ENCODE assay signal across 7 cellular contexts in genomic region chr6:108580645-108581044, GRCh38. TPM values are rescaled to one million over a fixed set of nuclear protein-coding genes. Genes with fewer than 3 reads are reported as not detected.
DNase-seq lines count a peak whose midpoint lies in the region; ATAC-seq and TF ChIP-seq lines count a peak whose summit lies in the region.

No MANE protein-coding gene starts in this region.

- dilution Hi-C loops in mammary epithelial cell (cut with HindIII; ENCODE audit: low sequenced_read_pairs) = no loop called here

- H4K91ac ChIP-seq in mesenchymal stem cell (ENCODE audit: low read length) (no peak overlapping the region), neuronal stem cell (ENCODE audit: low read depth, low read length, poor library complexity) (no peak overlapping the region)

- H2BK12ac ChIP-seq in mesenchymal stem cell (ENCODE audit: low read length in 2 of 2) = peak overlapping the region in 1 of 2 experiments; percentile 46
- no peak overlapping the region for H2BK12ac ChIP-seq in neuronal stem cell (ENCODE audit: low read length)

- WGBS in mammary epithelial cell (ENCODE audit: low coverage, missing lambda C conversion rate) = 100% methylated on average over 2 of the region's 2 CpGs
- 97% methylated on average over 2 of the region's 2 CpGs for WGBS in mesenchymal stem cell
- no CpG with 5 or more reads among the region's 2 CpGs for WGBS in neuronal stem cell (ENCODE audit: extremely low coverage in 2 of 2, insufficient read length in 2 of 2, insufficient replicate concordance in 1 of 2), 2 donors

- DNase-seq in MM.1S (no peak), mammary epithelial cell (no peak), mesenchymal stem cell (no peak), thoracic aorta (ENCODE audit: low spot score) (no peak), NCI-H1105 treated with DMSO at 0.1 percent for 48 hours (lab: John Stamatoyannopoulos, UW) (no peak), NCI-H524 treated with DMSO at 0.1 percent for 48 hours (lab: John Stamatoyannopoulos, UW) (no peak), neuronal stem cell (ENCODE audit: low spot score) (no peak)

- peak overlapping the region; percentile 90 for H2AK5ac ChIP-seq in mesenchymal stem cell (ENCODE audit: low read length, severe bottlenecking)
- H2AK5ac ChIP-seq in neuronal stem cell (ENCODE audit: low read depth, low read length) = no peak overlapping the region

- H3K4me2 ChIP-seq in MM.1S (ENCODE audit: low read depth, low read length) (peak overlapping the region; percentile 70), mammary epithelial cell (ENCODE audit: insufficient read depth, low read depth, low read length) (peak overlapping the region; percentile 72), mesenchymal stem cell (ENCODE audit: low read length, poor library complexity, severe bottlenecking) (no peak overlapping the region), neuronal stem cell (ENCODE audit: insufficient read depth, low read length, poor library complexity, severe bottlenecking) (no peak overlapping the region)

- peak overlapping the region; percentile 80 for H3K27ac ChIP-seq in MM.1S (ENCODE audit: low read length)
- H3K27ac ChIP-seq in mammary epithelial cell (ENCODE audit: insufficient read depth, low read depth, low read length) = no peak overlapping the region
- H3K27ac ChIP-seq in mesenchymal stem cell (ENCODE audit: low read length, poor library complexity, severe bottlenecking) = peak overlapping the region; percentile 91
- peak overlapping the region; percentile 66 to 67 for H3K27ac ChIP-seq in thoracic aorta
- no peak overlapping the region for H3K27ac ChIP-seq in neuronal stem cell (replicated peaks; ENCODE audit: low read length)

- no peak overlapping the region for H4K8ac ChIP-seq in mesenchymal stem cell (ENCODE audit: low read length)
- no peak overlapping the region for H4K8ac ChIP-seq in neuronal stem cell (ENCODE audit: low read depth, low read length)

- H3K36me3 ChIP-seq in MM.1S (replicated peaks; ENCODE audit: insufficient read depth, low read length) = no peaks in the 10 kb centered on the region
- no peaks in the 10 kb centered on the region for H3K36me3 ChIP-seq in mammary epithelial cell (ENCODE audit: insufficient read depth, low read length)
- peaks cover 4 to 13% of the 10 kb centered on the region in 2 experiments for H3K36me3 ChIP-seq in mesenchymal stem cell (ENCODE audit: control insufficient read depth in 1 of 2, insufficient read depth in 2 of 2, low read depth in 1 of 2, low read length in 2 of 2)
- H3K36me3 ChIP-seq in thoracic aorta = no peaks in the 10 kb centered on the region
- peaks cover 2 to 5% of the 10 kb centered on the region in 2 donors for H3K36me3 ChIP-seq in neuronal stem cell (replicated peaks in 1 of 2; ENCODE audit: control insufficient read depth in 2 of 2, insufficient read depth in 2 of 2, low read length in 2 of 2)

- H3K79me1 ChIP-seq in mesenchymal stem cell (replicated peaks; ENCODE audit: low read length, poor library complexity, severe bottlenecking) (peaks cover 2% of the 10 kb centered on the region), neuronal stem cell (ENCODE audit: low read depth, low read length) (no peaks in the 10 kb centered on the region)

- in situ Hi-C loops in mammary epithelial cell (cut with MboI; ENCODE audit: low sequenced_read_pairs in 2 of 2) = no loop called here

- H3K4me1 ChIP-seq in MM.1S (ENCODE audit: low read length) (peaks cover 92% of the 10 kb centered on the region), mammary epithelial cell (ENCODE audit: insufficient read depth, low read length) (peaks cover 36% of the 10 kb centered on the region), mesenchymal stem cell (ENCODE audit: control insufficient read depth, insufficient read depth, low read depth, low read length) (peaks cover 21% of the 10 kb centered on the region), thoracic aorta (ENCODE audit: control insufficient read depth in 1 of 2, low read depth in 2 of 2) (peaks cover 73 to 98% of the 10 kb centered on the region in 2 donors), neuronal stem cell (ENCODE audit: control insufficient read depth in 2 of 2, insufficient read depth in 1 of 2, low read depth in 1 of 2, low read length in 2 of 2) (peaks cover 10 to 13% of the 10 kb centered on the region in 2 donors)

- H3K4ac ChIP-seq in mesenchymal stem cell (ENCODE audit: low read depth in 1 of 2, low read length in 2 of 2) (peak overlapping the region in 1 of 2 experiments; percentile 72), neuronal stem cell (ENCODE audit: low read length) (no peak overlapping the region)

- H3K14ac ChIP-seq in mesenchymal stem cell (ENCODE audit: low read length in 2 of 2) (no peak overlapping the region), neuronal stem cell (ENCODE audit: low read length) (no peak overlapping the region)

- H3K4me3 ChIP-seq in MM.1S (ENCODE audit: low read length) (peak overlapping the region; percentile 37), mammary epithelial cell (replicated peaks in 1 of 3; ENCODE audit: insufficient read depth in 1 of 3, low read depth in 2 of 3, low read length in 3 of 3) (no peak overlapping the region), mesenchymal stem cell (ENCODE audit: insufficient read depth in 1 of 2, low read depth in 1 of 2, low read length in 2 of 2) (peak overlapping the region in 1 of 2 experiments; percentile 60), thoracic aorta (peak overlapping the region; percentile 44), neuronal stem cell (ENCODE audit: low read length in 2 of 2) (no peak overlapping the region)

- H4K20me1 ChIP-seq in MM.1S (ENCODE audit: insufficient read depth, low read length) = peaks cover 54% of the 10 kb centered on the region; the same call in 1 of the 2 replicates
- H4K20me1 ChIP-seq in mammary epithelial cell (ENCODE audit: insufficient read depth, low read length) = no peaks in the 10 kb centered on the region

- H2BK15ac ChIP-seq in mesenchymal stem cell (ENCODE audit: low read depth, poor library complexity, severe bottlenecking) = no peak overlapping the region
- no peak overlapping the region for H2BK15ac ChIP-seq in neuronal stem cell (ENCODE audit: low read length)

- TF ChIP-seq CTCF in MM.1S (IDR thresholded peaks at IDR 0.05; ENCODE audit: low read length) = no peak
- TF ChIP-seq CTCF in mammary epithelial cell (conservative IDR thresholded peaks at IDR 0.05 in 1 of 2, IDR thresholded peaks at IDR 0.05 in 1 of 2; ENCODE audit: extremely low read depth in 1 of 2, insufficient read depth in 1 of 2, low read depth in 1 of 2, low read length in 2 of 2) = no peak
- no peak for TF ChIP-seq CTCF in thoracic aorta (IDR thresholded peaks at IDR 0.05)

- H3K27me3 ChIP-seq in MM.1S (replicated peaks; ENCODE audit: insufficient read depth, low read length) = no peaks in the 10 kb centered on the region
- H3K27me3 ChIP-seq in mammary epithelial cell (ENCODE audit: insufficient read depth, low read length) = no peaks in the 10 kb centered on the region
- no peaks in the 10 kb centered on the region for H3K27me3 ChIP-seq in mesenchymal stem cell (ENCODE audit: control insufficient read depth in 1 of 2, insufficient read depth in 1 of 2, low read length in 2 of 2)
- H3K27me3 ChIP-seq in thoracic aorta (replicated peaks; ENCODE audit: insufficient read depth) = no peaks in the 10 kb centered on the region
- no peaks in the 10 kb centered on the region for H3K27me3 ChIP-seq in neuronal stem cell (ENCODE audit: control insufficient read depth in 3 of 3, insufficient read depth in 3 of 3, low read depth in 1 of 3, low read length in 3 of 3)

- H3K9ac ChIP-seq in MM.1S (ENCODE audit: low read length) (peak overlapping the region; percentile 51), mammary epithelial cell (ENCODE audit: insufficient read depth, low read length) (no peak overlapping the region), mesenchymal stem cell (ENCODE audit: low read length) (peak overlapping the region; percentile 56), neuronal stem cell (ENCODE audit: low read depth, low read length, poor library complexity) (no peak overlapping the region)

- H3K79me2 ChIP-seq in MM.1S (ENCODE audit: low read length) (peaks cover 99% of the 10 kb centered on the region), mammary epithelial cell (ENCODE audit: insufficient read depth, low read length) (peaks cover 97% of the 10 kb centered on the region)

- ATAC-seq in thoracic aorta (ENCODE audit: insufficient number of reproducible peaks, low FRiP score, low read depth) = no peak

- peak overlapping the region in 1 of 2 experiments; percentile 13 for H3K23ac ChIP-seq in mesenchymal stem cell (ENCODE audit: low read length in 2 of 2)
- H3K23ac ChIP-seq in neuronal stem cell (ENCODE audit: low read depth, low read length, poor library complexity) = no peak overlapping the region

- H2AFZ ChIP-seq in MM.1S (ENCODE audit: low read length) (no peak overlapping the region), mammary epithelial cell (ENCODE audit: low read depth, low read length) (no peak overlapping the region), mesenchymal stem cell (ENCODE audit: low read depth, low read length) (no peak overlapping the region), neuronal stem cell (ENCODE audit: low read length) (no peak overlapping the region)

- peaks cover 98% of the 10 kb centered on the region for H3F3A ChIP-seq in MM.1S (ENCODE audit: insufficient read depth, low read length)

- H3K9me3 ChIP-seq in MM.1S (replicated peaks; ENCODE audit: insufficient read depth, low read length) (no peaks in the 10 kb centered on the region), mammary epithelial cell (replicated peaks; ENCODE audit: insufficient read depth, low read length) (no peaks in the 10 kb centered on the region), mesenchymal stem cell (ENCODE audit: control insufficient read depth, low read length) (no peaks in the 10 kb centered on the region), thoracic aorta (no peaks in the 10 kb centered on the region), neuronal stem cell (replicated peaks in 1 of 2; ENCODE audit: control insufficient read depth in 2 of 2, insufficient read depth in 1 of 2, low read depth in 1 of 2, low read length in 2 of 2) (peaks cover 0 to 3% of the 10 kb centered on the region in 2 donors)

- intact Hi-C loops in mammary epithelial cell (cut with micrococcal nuclease) = no loop called here

- peak overlapping the region in 1 of 2 experiments; percentile 87 for H3K18ac ChIP-seq in mesenchymal stem cell (ENCODE audit: low read depth in 1 of 2, low read length in 2 of 2)
- no peak overlapping the region for H3K18ac ChIP-seq in neuronal stem cell (ENCODE audit: low read length)

- no peak overlapping the region for H2BK120ac ChIP-seq in mesenchymal stem cell (ENCODE audit: low read depth, low read length)
- no peak overlapping the region for H2BK120ac ChIP-seq in neuronal stem cell (ENCODE audit: low read depth, low read length)

- H2BK5ac ChIP-seq in mesenchymal stem cell (ENCODE audit: low read depth, low read length, poor library complexity, severe bottlenecking) (no peak overlapping the region), neuronal stem cell (ENCODE audit: low read length) (no peak overlapping the region)

- CTCF ChIA-PET in mammary epithelial cell (lab: Charles Lee; ENCODE audit: low non-redundant PET) = no interaction called here

- no peaks in the 10 kb centered on the region for H3K9me2 ChIP-seq in MM.1S (replicated peaks; ENCODE audit: insufficient read depth, low read length)

- BruUV-seq in mammary epithelial cell (replicated peaks; lab: Mats Ljungman, UMichigan) = no TSS peak

RNA-seq across cellular contexts. Expression of gene FOXO3, which starts 19.9 kb away (rescaled TPM):
- 10 to 100 TPM; 31.2 to 53.5 TPM for total RNA-seq in mammary epithelial cell
- 23.3 TPM for polyA plus RNA-seq in mammary epithelial cell
- 73.1 TPM for polyA minus RNA-seq in mammary epithelial cell
- 19.2 TPM for polyA plus RNA-seq in mesenchymal stem cell (2013, experiment 1 of 2)
- 18.8 TPM for polyA plus RNA-seq in mesenchymal stem cell (2013, experiment 2 of 2)
- total RNA-seq in thoracic aorta = 100 to 1,000 TPM; 106 to 149 TPM
- polyA plus RNA-seq in neuronal stem cell (2013, experiment 1 of 2) = 15.5 TPM
- 16.5 TPM for polyA plus RNA-seq in neuronal stem cell (2013, experiment 2 of 2)

Comparison
In these comparisons a context has a peak if more than half of its experiments do, and no peak if none do; other contexts are left out.
1. H3K27ac ChIP-seq: peak in MM.1S (single experiment), mesenchymal stem cell (single experiment) and thoracic aorta (2 of 2); none in mammary epithelial cell (single experiment) and neuronal stem cell (single experiment).
2. H3K4me2 ChIP-seq: peak in MM.1S (single experiment) and mammary epithelial cell (single experiment); none in mesenchymal stem cell (single experiment) and neuronal stem cell (single experiment).
3. H3K4me3 ChIP-seq: peak in MM.1S (single experiment) and thoracic aorta (single experiment); none in mammary epithelial cell (0 of 3) and neuronal stem cell (0 of 2).
4. H3K9ac ChIP-seq: peak in MM.1S (single experiment) and mesenchymal stem cell (single experiment); none in mammary epithelial cell (single experiment) and neuronal stem cell (single experiment).